Comparison of ENCODE assay signal across 14 cellular contexts in the genomic region with DNA sequence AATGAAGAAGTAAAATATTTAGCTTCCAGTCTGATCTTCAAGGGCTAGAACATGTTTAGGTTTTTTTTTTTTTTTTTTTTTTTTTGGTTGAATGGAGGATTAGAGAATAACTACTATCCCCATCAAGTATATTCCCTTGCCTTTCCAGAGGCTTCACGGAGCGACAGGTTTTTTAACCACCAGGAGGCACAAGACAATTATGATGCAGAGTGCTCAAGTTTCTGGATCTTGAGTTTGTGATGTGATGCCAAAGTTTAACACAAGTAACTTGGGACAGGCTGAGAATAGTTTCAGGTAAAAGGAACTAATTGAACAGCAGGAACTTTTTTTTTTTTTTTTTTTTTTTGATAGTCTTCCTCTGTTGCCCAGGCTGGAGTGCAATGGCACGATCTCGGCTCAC. TPM values are rescaled to one million over a fixed set of nuclear protein-coding genes. Genes with fewer than 3 reads are reported as not detected.
DNase-seq lines count a peak whose midpoint lies in the region; ATAC-seq, FAIRE-seq and TF ChIP-seq lines count a peak whose summit lies in the region.
"Had no signal": no experiment of that assay in that cellular context is flagged by ENCODE, and none has a peak within 500 bp of the region (broad histone marks: within the 10 kb centered on the region; RNA-seq: fewer than 3 reads in every experiment).

No MANE protein-coding gene starts in this region.

- H3K27ac ChIP-seq in 22Rv1 (no peak overlapping the region), HCT116 (ENCODE audit: low read depth, low read length) (no peak overlapping the region), astrocyte (ENCODE audit: low read depth, low read length) (no peak overlapping the region)
- no peak overlapping the region for H3K27ac ChIP-seq in CD8-positive, alpha-beta T cell (ENCODE audit: low read depth, low read length)
- H3K27ac ChIP-seq: BLaER1 treated with 17β-estradiol and CSF1 and Interleukin-3, amounts not matched to agents 10 nM and 100 nM; parathyroid adenoma had no signal

- no peaks in the 10 kb centered on the region for H3K9me2 ChIP-seq in HCT116 (ENCODE audit: insufficient read depth)

- no peak overlapping the region for H3K4me3 Mint-ChIP-seq in astrocyte (ENCODE audit: unreplicated experiment)
- no peak overlapping the region for H3K4me3 Mint-ChIP-seq in CD8-positive, alpha-beta T cell
- H3K4me3 Mint-ChIP-seq in activated CD4-positive, alpha-beta memory T cell treated with anti-CD3 and anti-CD28 coated beads for 36 hours, result no peak overlapping the region
- H3K4me3 Mint-ChIP-seq: activated B cell treated with CpG ODN at 0.5 μM for 24 hours; effector memory CD8-positive, alpha-beta T cell had no signal

- peak; percentile 32; the same call in 1 of the 2 replicates for TF ChIP-seq RAD21 in HCT116 (IDR thresholded peaks at IDR 0.05; ENCODE audit: low read depth)

- no peak for TF ChIP-seq POLR2A in HCT116 (IDR thresholded peaks at IDR 0.05; ENCODE audit: borderline replicate concordance, extremely low read depth, insufficient read depth, insufficient read length)

- H3K79me2 ChIP-seq in HCT116 (ENCODE audit: insufficient read depth, low read length) (no peaks in the 10 kb centered on the region; the same call in 1 of the 2 replicates), astrocyte (ENCODE audit: insufficient read depth, low read length) (peaks cover 6% of the 10 kb centered on the region)
- H3K79me2 ChIP-seq: parathyroid adenoma had no signal

- no peaks in the 10 kb centered on the region for H3K9me3 ChIP-seq in HCT116 (ENCODE audit: control insufficient read depth in 1 of 2, insufficient read depth in 1 of 2, low read depth in 1 of 2, low read length in 2 of 2)
- no peaks in the 10 kb centered on the region for H3K9me3 ChIP-seq in astrocyte (ENCODE audit: insufficient read depth, low read depth, low read length)
- H3K9me3 ChIP-seq in CD8-positive, alpha-beta T cell (ENCODE audit: low read length), result no peaks in the 10 kb centered on the region

- no TSS peak for BruUV-seq in HCT116 (replicated peaks; lab: Mats Ljungman, UMichigan)

- no peaks in the 10 kb centered on the region for H4K20me1 ChIP-seq in HCT116 (ENCODE audit: insufficient read depth)
- peaks cover 17% of the 10 kb centered on the region for H4K20me1 ChIP-seq in astrocyte (ENCODE audit: insufficient read depth, low read length)

- 0 out of 2 replicates have a peak, but pooled peaks have one; percentile 12 for TF ChIP-seq CTCF in 22Rv1 (IDR thresholded peaks at IDR 0.05)
- TF ChIP-seq CTCF in HCT116 (IDR thresholded peaks at IDR 0.05 in 2 of 3, conservative IDR thresholded peaks at IDR 0.05 in 1 of 3; ENCODE audit: borderline replicate concordance in 1 of 3, insufficient read depth in 1 of 3, low read depth in 2 of 3, low read length in 2 of 3), result peak in 2 of 3 experiments; percentile 16 to 37; a peak in 2 of 6 replicates
- peak; percentile 22 for TF ChIP-seq CTCF in astrocyte (IDR thresholded peaks at IDR 0.05; ENCODE audit: insufficient read depth, low read depth, low read length)
- TF ChIP-seq CTCF in CD8-positive, alpha-beta T cell (IDR thresholded peaks at IDR 0.05), result no peak

- peaks cover 48% of the 10 kb centered on the region for H3K4me1 Mint-ChIP-seq in astrocyte (ENCODE audit: low read depth, unreplicated experiment)
- peaks cover 16% of the 10 kb centered on the region for H3K4me1 Mint-ChIP-seq in CD8-positive, alpha-beta T cell (ENCODE audit: low read depth)
- peaks cover 8% of the 10 kb centered on the region for H3K4me1 Mint-ChIP-seq in activated CD4-positive, alpha-beta memory T cell treated with anti-CD3 and anti-CD28 coated beads for 36 hours (ENCODE audit: low read depth)

- CTCF ChIA-PET in HCT116 (lab: Charles Lee), result interaction anchor here (0.7 to 3.3 kb wide), 9 partner anchors 8 to 1084 kb away, joined by 3 to 40 read pairs (median 3); no protein-coding TSS in a partner anchor
- CTCF ChIA-PET in CD8-positive, alpha-beta T cell (lab: Charles Lee), result interaction anchor here (0.6 to 10.8 kb wide), 36 partner anchors 8 to 923 kb away, joined by 3 to 111 read pairs (median 4); a partner anchor contains a TSS
- CTCF ChIA-PET in activated CD4-positive, alpha-beta memory T cell treated with anti-CD3 and anti-CD28 coated beads for 36 hours (lab: Charles Lee), result interaction anchor here (0.7 to 4.0 kb wide), 25 partner anchors 8 to 615 kb away, joined by 3 to 46 read pairs (median 5); a partner anchor contains a TSS

- no peaks in the 10 kb centered on the region for H3K9me3 Mint-ChIP-seq in astrocyte (ENCODE audit: unreplicated experiment)
- H3K9me3 Mint-ChIP-seq in CD8-positive, alpha-beta T cell, result no peaks in the 10 kb centered on the region
- H3K9me3 Mint-ChIP-seq in activated CD4-positive, alpha-beta memory T cell treated with anti-CD3 and anti-CD28 coated beads for 36 hours, result no peaks in the 10 kb centered on the region
- H3K9me3 Mint-ChIP-seq: activated B cell treated with CpG ODN at 0.5 μM for 24 hours; effector memory CD8-positive, alpha-beta T cell had no signal

- H3K4me2 ChIP-seq in HCT116 (ENCODE audit: low read length) (no peak overlapping the region), astrocyte (ENCODE audit: low read length) (no peak overlapping the region)
- H3K4me2 ChIP-seq: BLaER1 treated with 17β-estradiol and CSF1 and Interleukin-3, amounts not matched to agents 10 nM and 100 nM had no signal

- H2AFZ ChIP-seq in HCT116 (ENCODE audit: low read depth, low read length, poor library complexity, severe bottlenecking) (no peak overlapping the region), astrocyte (ENCODE audit: low read depth, low read length) (no peak overlapping the region)
- H2AFZ ChIP-seq: parathyroid adenoma had no signal

- intact Hi-C loops in HCT116 (cut with micrococcal nuclease), result loop anchor here (5.0 kb wide), 1 partner anchor 262 kb away; no protein-coding TSS in a partner anchor
- intact Hi-C loops in CD8-positive, alpha-beta T cell (cut with DNase I, micrococcal nuclease), result loop anchor here (2.0 to 10.0 kb wide), 8 partner anchors 37 to 871 kb away; a partner anchor contains a TSS
- intact Hi-C loops in activated CD4-positive, alpha-beta memory T cell treated with anti-CD3 and anti-CD28 coated beads for 36 hours (cut with micrococcal nuclease), result loop anchor here (2.0 to 10.0 kb wide), 2 partner anchors 261 to 615 kb away; no protein-coding TSS in a partner anchor

- peaks cover 17 to 19% of the 10 kb centered on the region in 2 experiments; a peak in 3 of 4 replicates for H3K36me3 ChIP-seq in HCT116 (ENCODE audit: control insufficient read depth in 1 of 2, insufficient read depth in 2 of 2, low read length in 2 of 2)
- peaks cover 29% of the 10 kb centered on the region for H3K36me3 ChIP-seq in astrocyte (ENCODE audit: insufficient read depth, low read length)
- H3K36me3 ChIP-seq in CD8-positive, alpha-beta T cell (ENCODE audit: insufficient read depth, low read length), result no peaks in the 10 kb centered on the region

- H3K27ac Mint-ChIP-seq in astrocyte (ENCODE audit: unreplicated experiment), result peak overlapping the region; percentile 29
- no peak overlapping the region for H3K27ac Mint-ChIP-seq in CD8-positive, alpha-beta T cell
- H3K27ac Mint-ChIP-seq in activated CD4-positive, alpha-beta memory T cell treated with anti-CD3 and anti-CD28 coated beads for 36 hours, result no peak overlapping the region

- no peak for FAIRE-seq in astrocyte (lab: Jason Lieb, UNC)
- FAIRE-seq: keratinocyte had no signal

- POLR2A ChIA-PET in HCT116 (lab: Charles Lee), result interaction anchor here (0.7 kb wide), 1 partner anchor 158 kb away, joined by 3 read pairs; no protein-coding TSS in a partner anchor
- POLR2A ChIA-PET in CD8-positive, alpha-beta T cell (lab: Charles Lee), result interaction anchor here (0.5 to 2.2 kb wide), 4 partner anchors 51 to 877 kb away, joined by 3 to 5 read pairs (median 4); no protein-coding TSS in a partner anchor
- POLR2A ChIA-PET in activated CD4-positive, alpha-beta memory T cell treated with anti-CD3 and anti-CD28 coated beads for 36 hours (lab: Charles Lee), result no interaction called here

- no peak overlapping the region for H3K9ac ChIP-seq in HCT116 (ENCODE audit: low read length)
- H3K9ac ChIP-seq in astrocyte (ENCODE audit: low read length), result no peak overlapping the region
- H3K9ac ChIP-seq: BLaER1 treated with 17β-estradiol and CSF1 and Interleukin-3, amounts not matched to agents 10 nM and 100 nM; parathyroid adenoma had no signal

- DNase-seq in HCT116 (ENCODE audit: low read depth, low spot score), result no peak
- no peak for DNase-seq in astrocyte (ENCODE audit: low read depth)
- peak; percentile 28 for DNase-seq in iris pigment epithelial cell (ENCODE audit: low read depth)
- DNase-seq in NOMO-1 treated with DMSO at 0.1 percent for 48 hours (lab: John Stamatoyannopoulos, UW; ENCODE audit: unreplicated experiment), result no peak
- no peak for DNase-seq in CD8-positive, alpha-beta T cell
- no peak for DNase-seq in NCI-H446 treated with DMSO at 0.1 percent for 48 hours (lab: John Stamatoyannopoulos, UW)
- no peak for DNase-seq in activated CD4-positive, alpha-beta memory T cell treated with anti-CD3 and anti-CD28 coated beads for 36 hours
- DNase-seq: activated B cell treated with CpG ODN at 0.5 μM for 24 hours; effector memory CD8-positive, alpha-beta T cell; NCI-H2029 treated with DMSO at 0.1 percent for 48 hours had no signal

- H3K27me3 Mint-ChIP-seq in astrocyte (ENCODE audit: low read depth, unreplicated experiment), result no peaks in the 10 kb centered on the region
- no peaks in the 10 kb centered on the region for H3K27me3 Mint-ChIP-seq in CD8-positive, alpha-beta T cell (ENCODE audit: low read depth)
- no peaks in the 10 kb centered on the region for H3K27me3 Mint-ChIP-seq in activated CD4-positive, alpha-beta memory T cell treated with anti-CD3 and anti-CD28 coated beads for 36 hours
- H3K27me3 Mint-ChIP-seq: activated B cell treated with CpG ODN at 0.5 μM for 24 hours; effector memory CD8-positive, alpha-beta T cell had no signal

- RAD21 ChIA-PET in HCT116 (lab: Charles Lee; ENCODE audit: low non-redundant PET in 1 of 2, low total read pairs in 2 of 2, uncharacterized antibody in 2 of 2, unreplicated experiment in 2 of 2), result interaction anchor here in 1 of 2 experiments (0.6 to 0.9 kb wide), 2 partner anchors 158 to 183 kb away, joined by 3 read pairs; no protein-coding TSS in a partner anchor

- H3K4me1 ChIP-seq in HCT116 (ENCODE audit: control insufficient read depth in 1 of 2, insufficient read depth in 2 of 2, low read length in 2 of 2) (no peaks in the 10 kb centered on the region), astrocyte (ENCODE audit: insufficient read depth, low read length) (peaks cover 9% of the 10 kb centered on the region)
- peaks cover 6% of the 10 kb centered on the region for H3K4me1 ChIP-seq in CD8-positive, alpha-beta T cell (ENCODE audit: insufficient read depth, low read length)

- H3K27me3 ChIP-seq in HCT116 (ENCODE audit: insufficient read depth, low read length) (no peaks in the 10 kb centered on the region), astrocyte (ENCODE audit: insufficient read depth, low read length) (no peaks in the 10 kb centered on the region)
- no peaks in the 10 kb centered on the region for H3K27me3 ChIP-seq in CD8-positive, alpha-beta T cell (ENCODE audit: insufficient read depth, low read length)
- H3K27me3 ChIP-seq: BLaER1 treated with 17β-estradiol and CSF1 and Interleukin-3, amounts not matched to agents 10 nM and 100 nM had no signal

- ATAC-seq in HCT116, result no peak
- no peak for ATAC-seq in CD8-positive, alpha-beta T cell
- ATAC-seq: effector memory CD8-positive, alpha-beta T cell had no signal

- H3K4me3 ChIP-seq in HCT116 (replicated peaks in 1 of 2; ENCODE audit: low read depth in 1 of 2, low read length in 2 of 2) (no peak overlapping the region), astrocyte (ENCODE audit: insufficient read depth, low read depth, low read length) (no peak overlapping the region)
- no peak overlapping the region for H3K4me3 ChIP-seq in CD8-positive, alpha-beta T cell (ENCODE audit: low read depth, low read length)
- H3K4me3 ChIP-seq: BLaER1 treated with 17β-estradiol and CSF1 and Interleukin-3, amounts not matched to agents 10 nM and 100 nM had no signal

- H3K36me3 Mint-ChIP-seq in astrocyte (ENCODE audit: low read depth, unreplicated experiment), result peaks cover 14% of the 10 kb centered on the region
- H3K36me3 Mint-ChIP-seq in CD8-positive, alpha-beta T cell, result peaks cover 39% of the 10 kb centered on the region
- peaks cover 10% of the 10 kb centered on the region for H3K36me3 Mint-ChIP-seq in activated CD4-positive, alpha-beta memory T cell treated with anti-CD3 and anti-CD28 coated beads for 36 hours

RNA-seq across cellular contexts. Expression of a gene that starts 30.3 kb away (rescaled TPM):
- 208 TPM for total RNA-seq in HCT116 (2021; ENCODE audit: unreplicated experiment)
- polyA plus RNA-seq in HCT116 (2012), result 200 and 234 TPM in 2 replicates
- 135 and 141 TPM in 2 replicates for total RNA-seq in astrocyte
- total RNA-seq in CD8-positive, alpha-beta T cell, result 100 to 1,000 TPM; 381 to 403 TPM
- total RNA-seq in activated CD4-positive, alpha-beta memory T cell treated with anti-CD3 and anti-CD28 coated beads for 36 hours, result 100 to 1,000 TPM; 259 to 264 TPM
